ENCODE assay signal across 10 cellular contexts in the genomic region with DNA sequence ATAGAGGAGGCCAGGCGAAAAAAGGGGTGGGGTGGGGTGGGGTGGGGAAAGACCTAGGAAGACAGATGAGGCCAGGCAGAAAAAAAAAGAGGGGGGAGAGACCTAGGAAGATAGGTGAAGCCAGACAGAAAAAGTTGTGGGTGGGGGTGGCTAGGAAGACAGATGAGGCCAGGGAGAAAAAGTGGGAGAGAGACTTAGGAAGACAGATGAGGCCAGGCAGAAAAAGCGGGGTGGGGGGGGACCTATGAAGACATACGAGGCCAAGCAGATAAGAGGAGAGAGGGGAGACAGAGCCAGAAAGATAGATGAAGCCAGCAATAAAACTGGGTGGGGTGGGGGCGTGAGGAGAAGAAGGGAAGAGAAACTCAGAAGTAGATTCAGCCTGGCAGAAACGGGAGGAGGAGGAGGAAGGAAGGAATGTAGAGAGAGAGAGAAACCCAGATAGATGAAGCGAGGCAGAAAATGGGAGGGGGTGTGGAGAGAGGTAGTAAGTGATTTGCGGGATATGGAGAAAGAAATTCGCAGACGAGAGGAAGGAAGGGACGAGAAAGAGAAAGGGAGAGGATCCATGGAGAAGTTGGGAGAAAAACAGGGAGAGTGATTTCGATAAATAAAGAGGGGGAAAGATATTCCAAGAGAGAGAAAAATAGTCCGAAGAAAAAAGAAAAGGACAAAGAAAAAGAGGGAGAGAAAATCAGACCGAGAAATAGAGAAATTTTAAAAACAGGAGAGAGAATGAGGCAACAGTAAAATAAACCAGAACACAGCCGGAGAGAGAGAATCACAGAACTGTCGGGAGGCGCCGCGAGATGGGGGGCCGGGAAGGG. TPM values are rescaled to one million over a fixed set of nuclear protein-coding genes. Genes with fewer than 3 reads are reported as not detected.
DNase-seq lines count a peak whose midpoint lies in the region; ATAC-seq, FAIRE-seq and TF ChIP-seq lines count a peak whose summit lies in the region.
"Had no signal": no experiment of that assay in that cellular context is flagged by ENCODE, and none has a peak within 500 bp of the region (broad histone marks: within the 10 kb centered on the region; RNA-seq: fewer than 3 reads in every experiment).

No MANE protein-coding gene starts in this region.

- 14% methylated on average over 19 of the region's 19 CpGs for WGBS in HepG2 (ENCODE audit: low lambda C conversion rate)

- H3K27me3 Mint-ChIP-seq in CD4-positive, alpha-beta memory T cell = peaks cover 41 to 47% of the 10 kb centered on the region in 2 donors
- H3K27me3 Mint-ChIP-seq in dendritic cell treated with granulocyte-macrophage colony-stimulating factor and Interleukin-4, amounts not matched to agents 40 ng/mL and 50 ng/mL, for 4 days = peaks cover 58% of the 10 kb centered on the region
- peaks cover 40 to 47% of the 10 kb centered on the region in 2 donors for H3K27me3 Mint-ChIP-seq in natural killer cell treated with Interleukin-12 subunit alpha and Interleukin-12 subunit beta and Interleukin-15 and Interleukin-18, amount 100 ng/mL, for 72 hours

- peaks cover 0 to 11% (median 9%) of the 10 kb centered on the region in 8 donors for H3K9me3 Mint-ChIP-seq in CD4-positive, alpha-beta memory T cell
- peaks cover 9% of the 10 kb centered on the region for H3K9me3 Mint-ChIP-seq in dendritic cell treated with granulocyte-macrophage colony-stimulating factor and Interleukin-4, amounts not matched to agents 40 ng/mL and 50 ng/mL, for 4 days
- peaks cover 10% of the 10 kb centered on the region for H3K9me3 Mint-ChIP-seq in natural killer cell treated with Interleukin-12 subunit alpha and Interleukin-12 subunit beta and Interleukin-15 and Interleukin-18, amount 100 ng/mL, for 72 hours

- H3K79me2 ChIP-seq in HepG2 (ENCODE audit: insufficient read depth, low read length) = no peaks in the 10 kb centered on the region

- peaks cover 0 to 4% of the 10 kb centered on the region in 2 donors for H3K36me3 Mint-ChIP-seq in CD4-positive, alpha-beta memory T cell
- no peaks in the 10 kb centered on the region for H3K36me3 Mint-ChIP-seq in dendritic cell treated with granulocyte-macrophage colony-stimulating factor and Interleukin-4, amounts not matched to agents 40 ng/mL and 50 ng/mL, for 4 days (ENCODE audit: low read depth)
- H3K36me3 Mint-ChIP-seq in natural killer cell treated with Interleukin-12 subunit alpha and Interleukin-12 subunit beta and Interleukin-15 and Interleukin-18, amount 100 ng/mL, for 72 hours = peaks cover 20% of the 10 kb centered on the region

- TF ChIP-seq EP300 in HepG2 (IDR thresholded peaks at IDR 0.05; ENCODE audit: low read depth in 2 of 2, low read length in 2 of 2) (no peak), HepG2 (CRISPR knock-in tag; IDR thresholded peaks at IDR 0.05; ENCODE audit: borderline replicate concordance) (no peak)

- no peaks in the 10 kb centered on the region for H3K9me3 ChIP-seq in CD4-positive, alpha-beta memory T cell (ENCODE audit: control insufficient read depth in 1 of 2, low read length in 2 of 2)
- H3K9me3 ChIP-seq in HepG2 (ENCODE audit: low read length) = no peaks in the 10 kb centered on the region

- peaks cover 27% of the 10 kb centered on the region for H3K4me1 ChIP-seq in CD4-positive, alpha-beta memory T cell (ENCODE audit: insufficient read depth, low read length)
- no peaks in the 10 kb centered on the region for H3K4me1 ChIP-seq in HepG2 (ENCODE audit: insufficient read depth, low read length)

- TF ChIP-seq RAD21 in HepG2 (CRISPR knock-in tag; IDR thresholded peaks at IDR 0.05) = no peak

- intact Hi-C loops in CD4-positive, alpha-beta memory T cell (cut with micrococcal nuclease) = no loop called here
- intact Hi-C loops in dendritic cell treated with granulocyte-macrophage colony-stimulating factor and Interleukin-4, amounts not matched to agents 40 ng/mL and 50 ng/mL, for 4 days (cut with micrococcal nuclease) = loop anchor here (10.0 kb wide), 1 partner anchor 46 kb away; no protein-coding TSS in a partner anchor
- intact Hi-C loops in HepG2 (cut with micrococcal nuclease; ENCODE audit: unreplicated experiment) = no loop called here

- peak overlapping the region in 7 of 8 donors; percentile 6 to 78 (median 57) for H3K4me3 Mint-ChIP-seq in CD4-positive, alpha-beta memory T cell
- peak overlapping the region; percentile 74 for H3K4me3 Mint-ChIP-seq in dendritic cell treated with granulocyte-macrophage colony-stimulating factor and Interleukin-4, amounts not matched to agents 40 ng/mL and 50 ng/mL, for 4 days
- peak overlapping the region; percentile 75 for H3K4me3 Mint-ChIP-seq in natural killer cell treated with Interleukin-12 subunit alpha and Interleukin-12 subunit beta and Interleukin-15 and Interleukin-18, amount 100 ng/mL, for 72 hours

- H3K4me1 Mint-ChIP-seq in CD4-positive, alpha-beta memory T cell = peaks cover 13 to 43% (median 22%) of the 10 kb centered on the region in 4 donors
- peaks cover 36% of the 10 kb centered on the region for H3K4me1 Mint-ChIP-seq in dendritic cell treated with granulocyte-macrophage colony-stimulating factor and Interleukin-4, amounts not matched to agents 40 ng/mL and 50 ng/mL, for 4 days (ENCODE audit: low read depth)
- H3K4me1 Mint-ChIP-seq in natural killer cell treated with Interleukin-12 subunit alpha and Interleukin-12 subunit beta and Interleukin-15 and Interleukin-18, amount 100 ng/mL, for 72 hours (ENCODE audit: low read depth in 2 of 2) = peaks cover 26 to 28% of the 10 kb centered on the region in 2 donors

- H3K27ac ChIP-seq in CD4-positive, alpha-beta memory T cell (ENCODE audit: low read depth, low read length) = no peak overlapping the region
- H3K27ac ChIP-seq in RWPE1 = peak overlapping the region; percentile 96
- no peak overlapping the region for H3K27ac ChIP-seq in HepG2 (ENCODE audit: extremely low read length, insufficient read depth, low read length)

- no peak for FAIRE-seq in HepG2 (lab: Jason Lieb, UNC)

- no peak overlapping the region for H3K4me3 ChIP-seq in CD4-positive, alpha-beta memory T cell (ENCODE audit: low read length in 2 of 2)
- H3K4me3 ChIP-seq in HepG2 (replicated peaks in 1 of 3; ENCODE audit: insufficient read depth in 1 of 3, low read depth in 2 of 3, low read length in 3 of 3) = no peak overlapping the region

- H3K27me3 ChIP-seq in CD4-positive, alpha-beta memory T cell (ENCODE audit: insufficient read depth, low read length) = peaks cover 39% of the 10 kb centered on the region
- H3K27me3 ChIP-seq in HepG2 (ENCODE audit: control insufficient read depth in 1 of 2, insufficient read depth in 2 of 2, low read length in 2 of 2) = peaks cover 3 to 10% of the 10 kb centered on the region in 2 experiments; a peak in 2 of 5 replicates

- no peaks in the 10 kb centered on the region for H4K20me1 ChIP-seq in HepG2 (ENCODE audit: insufficient read depth, low read length)

- no peak for TF ChIP-seq POLR2A in HepG2 (IDR thresholded peaks at IDR 0.05; ENCODE audit: insufficient read depth in 1 of 2, low read depth in 2 of 2, low read length in 2 of 2)

- in situ Hi-C loops in HepG2 (cut with HindIII; ENCODE audit: extremely low pct_ligation_motif_present, low pct_unique_long_range_greater_than_20kb) = no loop called here

- H3K9ac ChIP-seq in HepG2 (ENCODE audit: insufficient read depth, low read depth, low read length) = no peak overlapping the region

- DNase-seq in CD4-positive, alpha-beta memory T cell = no peak
- DNase-seq in RWPE1 (ENCODE audit: low spot score) (no peak), CD1c-positive myeloid dendritic cell (ENCODE audit: extremely low spot score) (no peak), HepG2 (ENCODE audit: low spot score) (no peak)
- no peak for DNase-seq in natural killer cell treated with Interleukin-12 subunit alpha and Interleukin-12 subunit beta and Interleukin-15 and Interleukin-18, amount 100 ng/mL, for 72 hours (ENCODE audit: low spot score)
- DNase-seq: activated gamma-delta T cell, NCI-H187 had no signal

- TF ChIP-seq CTCF in RWPE1 (conservative IDR thresholded peaks at IDR 0.05; ENCODE audit: low read depth) (no peak), HepG2 (CRISPR knock-in tag; IDR thresholded peaks at IDR 0.05) (no peak)

- peak overlapping the region in 1 of 7 donors; percentile 39 for H3K27ac Mint-ChIP-seq in CD4-positive, alpha-beta memory T cell
- H3K27ac Mint-ChIP-seq in dendritic cell treated with granulocyte-macrophage colony-stimulating factor and Interleukin-4, amounts not matched to agents 40 ng/mL and 50 ng/mL, for 4 days = peak overlapping the region; percentile 1
- peak overlapping the region in 1 of 2 donors; percentile 61 for H3K27ac Mint-ChIP-seq in natural killer cell treated with Interleukin-12 subunit alpha and Interleukin-12 subunit beta and Interleukin-15 and Interleukin-18, amount 100 ng/mL, for 72 hours

- H3K4me2 ChIP-seq in HepG2 (ENCODE audit: low read depth, low read length) = no peak overlapping the region

- H3K36me3 ChIP-seq in CD4-positive, alpha-beta memory T cell (ENCODE audit: insufficient read depth, low read length) = no peaks in the 10 kb centered on the region
- H3K36me3 ChIP-seq in HepG2 (replicated peaks in 1 of 2; ENCODE audit: control insufficient read depth in 1 of 2, insufficient read depth in 2 of 2, low read length in 2 of 2) = no peaks in the 10 kb centered on the region

- CTCF ChIA-PET in CD4-positive, alpha-beta memory T cell (lab: Charles Lee; ENCODE audit: partially characterized antibody) = no interaction called here
- CTCF ChIA-PET in RWPE1 (lab: Yijun Ruan, JAX) (interaction anchor here (0.6 kb wide), 1 partner anchor 40 kb away, joined by 3 read pairs; no protein-coding TSS in a partner anchor), HepG2 (lab: Yijun Ruan, JAX; ENCODE audit: low intra/inter-chr PET ratio, low total read pairs) (no interaction called here)

- POLR2A ChIA-PET in CD4-positive, alpha-beta memory T cell (lab: Charles Lee; ENCODE audit: partially characterized antibody) = no interaction called here
- POLR2A ChIA-PET in RWPE1 (lab: Yijun Ruan, JAX; ENCODE audit: low non-redundant PET) = no interaction called here
- POLR2A ChIA-PET in HepG2 (lab: Yijun Ruan, JAX) = no interaction called here

- no peak overlapping the region for H2AFZ ChIP-seq in HepG2 (ENCODE audit: low read length)

- BruUV-seq in HepG2 (replicated peaks; lab: Mats Ljungman, UMichigan) = no TSS peak

- ATAC-seq in natural killer cell treated with Interleukin-12 subunit alpha and Interleukin-12 subunit beta and Interleukin-15 and Interleukin-18, amount 100 ng/mL, for 72 hours = no peak
- ATAC-seq in GM21576 (IDR thresholded peaks at IDR 0.05; ENCODE audit: unreplicated experiment) (no peak), HepG2 (no peak), HG03095 (IDR thresholded peaks at IDR 0.05; ENCODE audit: unreplicated experiment) (no peak)

RNA-seq across cellular contexts. Expression of gene CACNG6, which starts 12.2 kb away (rescaled TPM):
- not detected for total RNA-seq in CD4-positive, alpha-beta memory T cell
- not detected for polyA plus RNA-seq in CD4-positive, alpha-beta memory T cell
- under 1 TPM in 1 of 2 donors, not detected in 1; 0.53 TPM for total RNA-seq in natural killer cell treated with Interleukin-12 subunit alpha and Interleukin-12 subunit beta and Interleukin-15 and Interleukin-18, amount 100 ng/mL, for 72 hours
- not detected in 2 replicates for total RNA-seq in HepG2 (2016; rRNA removed; fragmentation: Illumina TruSeq; extraction: Trizol)
- total RNA-seq in HepG2 (2016; cell fraction: cytosol; rRNA removed; fragmentation: Illumina TruSeq; extraction: Trizol; ENCODE audit: low read depth) = not detected in 2 replicates
- total RNA-seq in HepG2 (2016; cell fraction: insoluble cytoplasmic fraction; rRNA removed; fragmentation: Illumina TruSeq; extraction: Trizol) = not detected in 2 replicates
- not detected in 2 replicates for total RNA-seq in HepG2 (2016; cell fraction: membrane; rRNA removed; fragmentation: Illumina TruSeq; extraction: Trizol)
- total RNA-seq in HepG2 (2016; cell fraction: nucleus; rRNA removed; fragmentation: Illumina TruSeq; extraction: Trizol) = not detected in 2 replicates
- not detected in 2 replicates for polyA plus RNA-seq in HepG2 (2011; rRNA removed)
- 0.03 TPM in 1 of 2 replicates, not detected in the other for polyA plus RNA-seq in HepG2 (2011; cell fraction: cytosol; rRNA removed)
- not detected in 2 replicates for polyA plus RNA-seq in HepG2 (2011; cell fraction: nucleus; rRNA removed)
- not detected in 2 replicates for polyA plus RNA-seq in HepG2 (2012)
- polyA plus RNA-seq in HepG2 (2016; cell fraction: cytosol; fragmentation: Illumina TruSeq; extraction: Trizol; ENCODE audit: low read depth) = not detected in 2 replicates
- not detected in 2 replicates for polyA plus RNA-seq in HepG2 (2016; cell fraction: insoluble cytoplasmic fraction; fragmentation: Illumina TruSeq; extraction: Trizol; ENCODE audit: low read depth)
- not detected in 2 replicates for polyA plus RNA-seq in HepG2 (2016; cell fraction: membrane; fragmentation: Illumina TruSeq; extraction: Trizol; ENCODE audit: low read depth)
- polyA plus RNA-seq in HepG2 (2016; cell fraction: nucleus; fragmentation: Illumina TruSeq; extraction: Trizol; ENCODE audit: insufficient read depth, low read depth) = not detected in 2 replicates
- 0.14 TPM in 1 of 2 replicates, not detected in the other for polyA minus RNA-seq in HepG2 (2011; rRNA and poly(A)+ RNA removed; ENCODE audit: low replicate concordance)
- polyA minus RNA-seq in HepG2 (2011; cell fraction: cytosol; rRNA and poly(A)+ RNA removed) = not detected in 2 replicates
- polyA minus RNA-seq in HepG2 (2011; cell fraction: nucleus; rRNA and poly(A)+ RNA removed) = not detected in 2 replicates

RNA-seq across cellular contexts. Expression of gene CACNG8, which starts 16.5 kb away (rescaled TPM):
- not detected for total RNA-seq in CD4-positive, alpha-beta memory T cell
- not detected for polyA plus RNA-seq in CD4-positive, alpha-beta memory T cell
- 1 to 10 TPM in 1 of 2 donors, not detected in 1; 1.7 TPM for total RNA-seq in natural killer cell treated with Interleukin-12 subunit alpha and Interleukin-12 subunit beta and Interleukin-15 and Interleukin-18, amount 100 ng/mL, for 72 hours
- not detected in 2 replicates for total RNA-seq in HepG2 (2016; rRNA removed; fragmentation: Illumina TruSeq; extraction: Trizol)
- total RNA-seq in HepG2 (2016; cell fraction: cytosol; rRNA removed; fragmentation: Illumina TruSeq; extraction: Trizol; ENCODE audit: low read depth) = not detected in 2 replicates
- not detected in 2 replicates for total RNA-seq in HepG2 (2016; cell fraction: insoluble cytoplasmic fraction; rRNA removed; fragmentation: Illumina TruSeq; extraction: Trizol)
- total RNA-seq in HepG2 (2016; cell fraction: membrane; rRNA removed; fragmentation: Illumina TruSeq; extraction: Trizol) = not detected in 2 replicates
- not detected in 2 replicates for total RNA-seq in HepG2 (2016; cell fraction: nucleus; rRNA removed; fragmentation: Illumina TruSeq; extraction: Trizol)
- polyA plus RNA-seq in HepG2 (2011; rRNA removed) = not detected in 2 replicates
- polyA plus RNA-seq in HepG2 (2011; cell fraction: cytosol; rRNA removed) = not detected in 2 replicates
- polyA plus RNA-seq in HepG2 (2011; cell fraction: nucleus; rRNA removed) = not detected in 2 replicates
- polyA plus RNA-seq in HepG2 (2012) = not detected in 2 replicates
- polyA plus RNA-seq in HepG2 (2016; cell fraction: cytosol; fragmentation: Illumina TruSeq; extraction: Trizol; ENCODE audit: low read depth) = not detected in 2 replicates
- polyA plus RNA-seq in HepG2 (2016; cell fraction: insoluble cytoplasmic fraction; fragmentation: Illumina TruSeq; extraction: Trizol; ENCODE audit: low read depth) = not detected in 2 replicates
- not detected in 2 replicates for polyA plus RNA-seq in HepG2 (2016; cell fraction: membrane; fragmentation: Illumina TruSeq; extraction: Trizol; ENCODE audit: low read depth)
- polyA plus RNA-seq in HepG2 (2016; cell fraction: nucleus; fragmentation: Illumina TruSeq; extraction: Trizol; ENCODE audit: insufficient read depth, low read depth) = not detected in 2 replicates
- polyA minus RNA-seq in HepG2 (2011; rRNA and poly(A)+ RNA removed; ENCODE audit: low replicate concordance) = 0.09 TPM in 1 of 2 replicates, not detected in the other
- not detected in 2 replicates for polyA minus RNA-seq in HepG2 (2011; cell fraction: cytosol; rRNA and poly(A)+ RNA removed)
- polyA minus RNA-seq in HepG2 (2011; cell fraction: nucleus; rRNA and poly(A)+ RNA removed) = not detected in 2 replicates
